9 cellular contexts compared by ENCODE assay signal in genomic region chr5:173925449-173926071, GRCh38. TPM values are rescaled to one million over a fixed set of nuclear protein-coding genes. Genes with fewer than 3 reads are reported as not detected.
A peak's percentile ranks its signal among the peaks of the same experiment; 100 is the strongest.
DNase-seq lines count a peak whose midpoint lies in the region; ATAC-seq, FAIRE-seq and TF ChIP-seq lines count a peak whose summit lies in the region.
"Had no signal": no experiment of that assay in that cellular context is flagged by ENCODE, and none has a peak within 500 bp of the region (broad histone marks: within the 10 kb centered on the region; RNA-seq: fewer than 3 reads in every experiment).

No MANE protein-coding gene starts in this region.

- ATAC-seq in GM21390 (IDR thresholded peaks at IDR 0.05; ENCODE audit: unreplicated experiment) (no peak), HG02763 (IDR thresholded peaks at IDR 0.05; ENCODE audit: unreplicated experiment) (no peak)

- TF ChIP-seq CTCF in BJ (IDR thresholded peaks at IDR 0.05; ENCODE audit: insufficient read depth, low read depth, low read length) (peak; percentile 54), coronary artery (IDR thresholded peaks at IDR 0.05) (no peak), uterus (IDR thresholded peaks at IDR 0.05) (peak in 1 of 4 experiments; percentile 22)

- no peaks in the 10 kb centered on the region for H3K9me3 ChIP-seq in uterus

- no peaks in the 10 kb centered on the region for H3K27me3 ChIP-seq in BJ (ENCODE audit: control insufficient read depth, insufficient read depth, low read length)
- no peaks in the 10 kb centered on the region for H3K27me3 ChIP-seq in uterus

- CTCF ChIA-PET in BJ (lab: Yijun Ruan, JAX) = interaction anchor here (0.8 to 1.7 kb wide), 4 partner anchors 10 to 302 kb away, joined by 3 to 4 read pairs (median 3); no protein-coding TSS in a partner anchor

- H3K4me1 ChIP-seq in uterus = peaks cover 4 to 22% of the 10 kb centered on the region in 2 donors

- POLR2A ChIA-PET in BJ (lab: Charles Lee) = no interaction called here

- peak; percentile 23 for FAIRE-seq in H54 (lab: Jason Lieb, UNC)

- H3K36me3 ChIP-seq in BJ (ENCODE audit: control insufficient read depth, insufficient read depth, low read length) (no peaks in the 10 kb centered on the region), uterus (no peaks in the 10 kb centered on the region)

- H3K4me3 ChIP-seq in BJ (ENCODE audit: low read depth, low read length) = no peak overlapping the region
- no peak overlapping the region for H3K4me3 ChIP-seq in coronary artery
- no peak overlapping the region for H3K4me3 ChIP-seq in uterus
- H3K4me3 ChIP-seq: lung had no signal

- intact Hi-C loops in uterus (cut with DNase I; ENCODE audit: low total_unique reads) = no loop called here

- DNase-seq in BJ (ENCODE audit: low read depth) (no peak), H54 (ENCODE audit: insufficient read length, low spot score) (no peak), UCSD-AML1 (lab: John Stamatoyannopoulos, UW; ENCODE audit: unreplicated experiment) (peak; percentile 24), coronary artery (ENCODE audit: low spot score) (no peak), lung microvascular endothelial cell (ENCODE audit: low read depth in 2 of 2) (peak; percentile 53 to 74), uterus (no peak)

- H3K27ac ChIP-seq in coronary artery (peak overlapping the region; percentile 72 to 76), uterus (peak overlapping the region; percentile 51 to 96)

- TF ChIP-seq POLR2A in H54 (IDR thresholded peaks at IDR 0.05; ENCODE audit: low read depth, low read length) (no peak), uterus (IDR thresholded peaks at IDR 0.05) (no peak)

RNA-seq across cellular contexts. Expression of gene CPEB4, which starts 37.4 kb away (rescaled TPM):
- polyA plus RNA-seq in BJ (2011; rRNA removed) = 16.4 and 23.9 TPM in 2 replicates
- 25.3 and 32.2 TPM in 2 replicates for polyA minus RNA-seq in BJ (2011; rRNA and poly(A)+ RNA removed)
- total RNA-seq in lung microvascular endothelial cell = 10.0 and 22.8 TPM in 2 replicates
- total RNA-seq in uterus = 10 to 100 TPM in 3 of 4 donors, 1 to 10 TPM in 1; 7.2 to 24.1 (median 18.9) TPM

Comparison
In these comparisons a context has a peak if more than half of its experiments do, and no peak if none do; other contexts are left out.
1. DNase-seq: peak in UCSD-AML1 (single experiment) and lung microvascular endothelial cell (2 of 2); none in BJ (single experiment), H54 (single experiment), coronary artery (single experiment) and uterus (0 of 2).